ENCODE assay signal across 35 cellular contexts in genomic region chrX:20280938-20281337, GRCh38.
"Had no signal": no experiment of that assay in that cellular context is flagged by ENCODE, and none has a peak within 500 bp of the region (broad histone marks: within the 10 kb centered on the region; RNA-seq: fewer than 3 reads in every experiment).

No MANE protein-coding gene starts in this region.

- H3K27me3 Mint-ChIP-seq: activated CD4-positive, alpha-beta T cell treated with anti-CD3 and anti-CD28 coated beads for 36 hours; activated CD8-positive, alpha-beta memory T cell treated with anti-CD3 and anti-CD28 coated beads, Interleukin-2, amount 10 ng/mL, durations not matched to agents 7 days and 5 days; activated naive CD4-positive, alpha-beta T cell treated with anti-CD3 and anti-CD28 coated beads, Interleukin-2, amount 10 ng/mL, durations not matched to agents 7 days and 5 days; activated naive CD8-positive, alpha-beta T cell treated with anti-CD3 and anti-CD28 coated beads for 36 hours had no signal

- H3K27ac Mint-ChIP-seq: activated CD4-positive, alpha-beta T cell treated with anti-CD3 and anti-CD28 coated beads for 36 hours; activated CD4-positive, alpha-beta T cell treated with anti-CD3 and anti-CD28 coated beads, Interleukin-2, amount 10 ng/mL, durations not matched to agents 7 days and 5 days; activated CD8-positive, alpha-beta memory T cell treated with anti-CD3 and anti-CD28 coated beads, Interleukin-2, amount 10 ng/mL, durations not matched to agents 7 days and 5 days; activated CD8-positive, alpha-beta T cell treated with anti-CD3 and anti-CD28 coated beads, Interleukin-2, amount 10 ng/mL, durations not matched to agents 7 days and 5 days; activated naive CD4-positive, alpha-beta T cell treated with anti-CD3 and anti-CD28 coated beads, Interleukin-2, amount 10 ng/mL, durations not matched to agents 7 days and 5 days; activated naive CD4-positive, alpha-beta T cell treated with anti-CD3 and anti-CD28 coated beads, Interleukin-2, amount 50 U/mL, for 72 hours; activated naive CD8-positive, alpha-beta T cell treated with anti-CD3 and anti-CD28 coated beads for 36 hours; activated T-cell treated with anti-CD3 and anti-CD28 coated beads, Interleukin-2, amount 50 U/mL, for 24 hours; activated T-helper 2 cell treated with anti-CD3 and anti-CD28 coated beads, Interferon-gamma antibody, Interleukin-2, Interleukin-4, amounts not matched to agents 10 μg/mL and 5 μg/mL and 100 μg/mL, durations not matched to agents 14 hours and 24 hours and 36 hours; T-helper 1 cell treated with Interleukin-12 subunit alpha and Interleukin-12 subunit beta and Interleukin-4 antibody, amounts not matched to agents 30 μg/mL and 1 μg/mL, for 36 hours; T-helper 2 cell treated with Interferon-gamma antibody and Interleukin-4, amounts not matched to agents 5 μg/mL and 100 μg/mL, for 36 hours; WTC11 had no signal

- H3K4me1 ChIP-seq: adrenal gland, body of pancreas, breast epithelium had no signal

- H3K27me3 ChIP-seq: body of pancreas, brain microvascular endothelial cell, breast epithelium had no signal

- H3K36me3 ChIP-seq: adrenal gland, brain microvascular endothelial cell, breast epithelium, WERI-Rb-1 had no signal

- H3K4me3 Mint-ChIP-seq: activated CD4-positive, alpha-beta T cell treated with anti-CD3 and anti-CD28 coated beads for 36 hours; activated CD4-positive, alpha-beta T cell treated with anti-CD3 and anti-CD28 coated beads, Interleukin-2, amount 10 ng/mL, durations not matched to agents 7 days and 5 days; activated CD8-positive, alpha-beta memory T cell treated with anti-CD3 and anti-CD28 coated beads, Interleukin-2, amount 10 ng/mL, durations not matched to agents 7 days and 5 days; activated CD8-positive, alpha-beta T cell treated with anti-CD3 and anti-CD28 coated beads, Interleukin-2, amount 10 ng/mL, durations not matched to agents 7 days and 5 days; activated naive CD4-positive, alpha-beta T cell treated with anti-CD3 and anti-CD28 coated beads, Interleukin-2, amount 10 ng/mL, durations not matched to agents 7 days and 5 days; activated naive CD8-positive, alpha-beta T cell treated with anti-CD3 and anti-CD28 coated beads for 36 hours; activated T-cell treated with anti-CD3 and anti-CD28 coated beads, Interleukin-2, amount 50 U/mL, for 24 hours; T-helper 1 cell treated with Interleukin-12 subunit alpha and Interleukin-12 subunit beta and Interleukin-4 antibody, amounts not matched to agents 30 μg/mL and 1 μg/mL, for 36 hours; T-helper 2 cell treated with Interferon-gamma antibody and Interleukin-4, amounts not matched to agents 5 μg/mL and 100 μg/mL, for 36 hours; WTC11 had no signal

- H3K27ac ChIP-seq: adrenal gland, body of pancreas, brain microvascular endothelial cell, breast epithelium, WERI-Rb-1 had no signal

- H3K4me1 Mint-ChIP-seq: activated CD4-positive, alpha-beta T cell treated with anti-CD3 and anti-CD28 coated beads for 36 hours; activated CD4-positive, alpha-beta T cell treated with anti-CD3 and anti-CD28 coated beads, Interleukin-2, amount 10 ng/mL, durations not matched to agents 7 days and 5 days; activated CD8-positive, alpha-beta memory T cell treated with anti-CD3 and anti-CD28 coated beads, Interleukin-2, amount 10 ng/mL, durations not matched to agents 7 days and 5 days; activated naive CD4-positive, alpha-beta T cell treated with anti-CD3 and anti-CD28 coated beads, Interleukin-2, amount 10 ng/mL, durations not matched to agents 7 days and 5 days; activated naive CD8-positive, alpha-beta T cell treated with anti-CD3 and anti-CD28 coated beads for 36 hours; WTC11 had no signal

- FAIRE-seq: astrocyte had no signal

- H3K9me3 Mint-ChIP-seq: activated naive CD4-positive, alpha-beta T cell treated with anti-CD3 and anti-CD28 coated beads, Interleukin-2, amount 10 ng/mL, durations not matched to agents 7 days and 5 days; activated T-cell treated with anti-CD3 and anti-CD28 coated beads, Interleukin-2, amount 50 U/mL, for 24 hours; activated T-helper 2 cell treated with anti-CD3 and anti-CD28 coated beads, Interferon-gamma antibody, Interleukin-2, Interleukin-4, amounts not matched to agents 10 μg/mL and 5 μg/mL and 100 μg/mL, durations not matched to agents 14 hours and 24 hours and 36 hours; T-helper 1 cell treated with Interleukin-12 subunit alpha and Interleukin-12 subunit beta and Interleukin-4 antibody, amounts not matched to agents 30 μg/mL and 1 μg/mL, for 36 hours; T-helper 2 cell treated with Interferon-gamma antibody and Interleukin-4, amounts not matched to agents 5 μg/mL and 100 μg/mL, for 36 hours had no signal

- DNase-seq: activated CD4-positive, alpha-beta T cell treated with anti-CD3 and anti-CD28 coated beads for 1 hour; activated CD4-positive, alpha-beta T cell treated with anti-CD3 and anti-CD28 coated beads for 36 hours; activated CD4-positive, alpha-beta T cell treated with anti-CD3 and anti-CD28 coated beads for 48 hours; activated CD4-positive, alpha-beta T cell treated with anti-CD3 and anti-CD28 coated beads, Interleukin-2, amount 10 ng/mL, durations not matched to agents 7 days and 5 days; activated CD4-positive, alpha-beta T cell treated with anti-CD3 and anti-CD28 coated beads, Interleukin-2, amount 50 U/mL, for 48 hours; activated CD4-positive, CD25-positive, alpha-beta regulatory T cell; activated CD8-positive, alpha-beta memory T cell treated with anti-CD3 and anti-CD28 coated beads for 24 hours; activated CD8-positive, alpha-beta memory T cell treated with anti-CD3 and anti-CD28 coated beads, Interleukin-2, amount 10 ng/mL, durations not matched to agents 7 days and 5 days; activated CD8-positive, alpha-beta memory T cell treated with anti-CD3 and anti-CD28 coated beads, Interleukin-2, amount 50 U/mL, for 48 hours; activated CD8-positive, alpha-beta T cell treated with anti-CD3 and anti-CD28 coated beads, Interleukin-2, amount 10 ng/mL, durations not matched to agents 7 days and 5 days; activated effector memory CD4-positive, alpha-beta T cell treated with Interleukin-2 at 50 U/mL for 16 hours; activated gamma-delta T cell; activated naive CD4-positive, alpha-beta T cell treated with anti-CD3 and anti-CD28 coated beads, Interleukin-2, amount 10 ng/mL, durations not matched to agents 7 days and 5 days; activated naive CD4-positive, alpha-beta T cell treated with Interleukin-2 at 50 U/mL for 16 hours; activated naive CD8-positive, alpha-beta T cell treated with anti-CD3 and anti-CD28 coated beads for 36 hours; activated T-cell treated with anti-CD3 and anti-CD28 coated beads, Interleukin-2, amount 50 U/mL, for 24 hours; activated T-cell treated with anti-CD3 and anti-CD28 coated beads, Interleukin-2, amount 50 U/mL, for 48 hours; adrenal gland; amniotic stem cell; aorta; body of pancreas; brain microvascular endothelial cell; central memory CD4-positive, alpha-beta T cell; T-helper 1 cell; T-helper 2 cell; T-helper 9 cell; WERI-Rb-1 had no signal

- H3K36me3 Mint-ChIP-seq: activated naive CD4-positive, alpha-beta T cell treated with anti-CD3 and anti-CD28 coated beads, Interleukin-2, amount 50 U/mL, for 72 hours; WTC11 had no signal

- H3K9me3 ChIP-seq: adrenal gland, body of pancreas had no signal

- ATAC-seq: activated CD4-positive, alpha-beta T cell treated with anti-CD3 and anti-CD28 coated beads for 36 hours; activated CD4-positive, CD25-positive, alpha-beta regulatory T cell treated with anti-CD3 and anti-CD28 coated beads, Interleukin-2, amount 50 U/mL, for 24 hours; activated CD8-positive, alpha-beta memory T cell treated with anti-CD3 and anti-CD28 coated beads, Interleukin-2, amount 10 ng/mL, durations not matched to agents 7 days and 5 days; activated CD8-positive, alpha-beta T cell treated with anti-CD3 and anti-CD28 coated beads, Interleukin-2, amount 10 ng/mL, durations not matched to agents 7 days and 5 days; activated naive CD4-positive, alpha-beta T cell treated with anti-CD3 and anti-CD28 coated beads, Interleukin-2, amount 50 U/mL, for 72 hours; body of pancreas; WTC11 had no signal

- H3K4me3 ChIP-seq: adrenal gland, body of pancreas, breast epithelium had no signal
